ENCODE assay signal across 10 cellular contexts in the genomic region with DNA sequence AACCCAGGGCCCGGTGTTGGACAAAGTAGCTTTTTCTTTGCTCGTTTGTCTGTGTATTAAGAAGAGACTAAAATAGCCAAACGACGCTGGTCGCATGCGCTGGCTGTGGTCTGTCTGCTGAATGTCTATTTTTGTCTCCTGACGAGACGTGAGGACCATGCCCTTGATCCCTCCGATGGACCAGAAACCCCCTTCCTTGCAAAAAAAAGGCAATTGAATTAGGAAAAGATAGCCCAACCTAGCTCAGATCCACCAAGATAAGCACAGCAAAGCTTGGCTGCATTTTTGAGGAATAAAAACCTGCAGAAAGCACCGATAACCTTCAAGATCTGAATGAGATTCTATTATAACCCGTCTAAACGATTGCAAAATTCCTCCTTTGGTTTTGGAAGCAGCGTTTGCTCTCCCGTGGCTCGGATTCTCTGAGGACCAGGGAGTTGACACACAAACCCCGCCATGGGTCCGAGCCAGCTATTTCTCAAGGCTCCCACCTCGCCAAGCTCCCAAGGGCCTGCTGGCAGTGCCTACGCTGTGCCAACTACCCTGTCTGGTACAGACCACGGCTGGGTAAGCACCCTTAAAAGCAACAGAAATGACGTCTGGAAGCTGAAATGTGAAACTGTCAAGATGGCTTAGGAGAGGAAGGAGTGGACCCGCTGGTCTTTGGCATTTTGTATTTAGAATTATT. TPM values are rescaled to one million over a fixed set of nuclear protein-coding genes. Genes with fewer than 3 reads are reported as not detected.
DNase-seq lines count a peak whose midpoint lies in the region; ATAC-seq and TF ChIP-seq lines count a peak whose summit lies in the region.
"Had no signal": no experiment of that assay in that cellular context is flagged by ENCODE, and none has a peak within 500 bp of the region (broad histone marks: within the 10 kb centered on the region; RNA-seq: fewer than 3 reads in every experiment).

No MANE protein-coding gene starts in this region.

- H3K4me1 ChIP-seq in PC-3 (ENCODE audit: insufficient read depth, low read length) (peaks cover 9% of the 10 kb centered on the region), gastroesophageal sphincter (peaks cover 4 to 55% (median 6%) of the 10 kb centered on the region in 3 donors), psoas muscle (peaks cover 16% of the 10 kb centered on the region), tibial nerve (peaks cover 0 to 58% (median 20%) of the 10 kb centered on the region in 4 donors)

- peaks cover under 1% of the 10 kb centered on the region for H3K4me1 Mint-ChIP-seq in activated T-helper 2 cell treated with anti-CD3 and anti-CD28 coated beads, Interferon-gamma antibody, Interleukin-2, Interleukin-4, amounts not matched to agents 10 μg/mL and 5 μg/mL and 100 μg/mL, durations not matched to agents 14 hours and 24 hours and 36 hours (ENCODE audit: low read depth)

- H3K27me3 ChIP-seq in PC-3 (ENCODE audit: low read length) (no peaks in the 10 kb centered on the region), gastroesophageal sphincter (no peaks in the 10 kb centered on the region), psoas muscle (ENCODE audit: insufficient read depth in 3 of 3, low read length in 2 of 3) (no peaks in the 10 kb centered on the region), tibial nerve (no peaks in the 10 kb centered on the region)

- H3K9me3 Mint-ChIP-seq in activated T-helper 2 cell treated with anti-CD3 and anti-CD28 coated beads, Interferon-gamma antibody, Interleukin-2, Interleukin-4, amounts not matched to agents 10 μg/mL and 5 μg/mL and 100 μg/mL, durations not matched to agents 14 hours and 24 hours and 36 hours: no peaks in the 10 kb centered on the region

- ATAC-seq in PC-3: peak; percentile 31
- ATAC-seq in gastroesophageal sphincter: peak; percentile 63
- ATAC-seq in psoas muscle: peak; percentile 89 to 95 (median 92)
- ATAC-seq: activated CD8-positive, alpha-beta memory T cell treated with anti-CD3 and anti-CD28 coated beads, Interleukin-2, amount 10 ng/mL, durations not matched to agents 7 days and 5 days had no signal

- H3K4me3 ChIP-seq in PC-3 (ENCODE audit: low read length): peak overlapping the region; percentile 55
- H3K4me3 ChIP-seq in gastroesophageal sphincter: no peak overlapping the region
- H3K4me3 ChIP-seq in psoas muscle: peak overlapping the region; percentile 37
- H3K4me3 ChIP-seq in tibial nerve: peak overlapping the region in 1 of 4 donors; percentile 12

- no peak overlapping the region for H3K27ac ChIP-seq in PC-3 (ENCODE audit: low read length)
- peak overlapping the region in 3 of 4 donors; percentile 4 to 51 (median 17) for H3K27ac ChIP-seq in gastroesophageal sphincter
- H3K27ac ChIP-seq in psoas muscle: peak overlapping the region; percentile 85
- peak overlapping the region in 2 of 4 donors; percentile 16 to 24 for H3K27ac ChIP-seq in tibial nerve

- no peaks in the 10 kb centered on the region for H3K27me3 Mint-ChIP-seq in activated T-helper 2 cell treated with anti-CD3 and anti-CD28 coated beads, Interferon-gamma antibody, Interleukin-2, Interleukin-4, amounts not matched to agents 10 μg/mL and 5 μg/mL and 100 μg/mL, durations not matched to agents 14 hours and 24 hours and 36 hours (ENCODE audit: low read depth)

- POLR2A ChIA-PET in PC-3 (lab: Charles Lee; ENCODE audit: unreplicated experiment): no interaction called here

- no peaks in the 10 kb centered on the region for H3K36me3 ChIP-seq in PC-3 (ENCODE audit: low read depth, low read length)
- peaks cover 0 to 16% of the 10 kb centered on the region in 2 donors for H3K36me3 ChIP-seq in gastroesophageal sphincter
- no peaks in the 10 kb centered on the region for H3K36me3 ChIP-seq in psoas muscle (ENCODE audit: insufficient read depth in 1 of 2, low read depth in 1 of 2)
- H3K36me3 ChIP-seq in tibial nerve: peaks cover 0 to 19% (median 0%) of the 10 kb centered on the region in 3 donors

- WGBS in gastroesophageal sphincter (ENCODE audit: low coverage in 1 of 2), 2 donors: 28 to 30% methylated on average over 9 to 18 of the region's 22 CpGs
- 16 to 23% (median 16%) methylated on average over 22 of the region's 22 CpGs for WGBS in psoas muscle, 3 donors
- 24 to 36% methylated on average over 22 of the region's 22 CpGs for WGBS in tibial nerve, 2 donors

- H2AFZ ChIP-seq in PC-3 (ENCODE audit: low read length): peak overlapping the region; percentile 66

- intact Hi-C loops in PC-3 (cut with micrococcal nuclease) (no loop called here), psoas muscle (cut with DNase I) (no loop called here)
- intact Hi-C loops in activated T-helper 2 cell treated with anti-CD3 and anti-CD28 coated beads, Interferon-gamma antibody, Interleukin-2, Interleukin-4, amounts not matched to agents 10 μg/mL and 5 μg/mL and 100 μg/mL, durations not matched to agents 14 hours and 24 hours and 36 hours (cut with micrococcal nuclease): no loop called here

- BruUV-seq in PC-3 (replicated peaks; lab: Mats Ljungman, UMichigan): TSS peak; percentile 22

- CTCF ChIA-PET in PC-3 (lab: Charles Lee): no interaction called here

- H3K9me2 ChIP-seq in PC-3 (replicated peaks; ENCODE audit: low read length): no peaks in the 10 kb centered on the region

- no peak overlapping the region for H3K9ac ChIP-seq in PC-3 (ENCODE audit: low read length)

- H4K20me1 ChIP-seq in PC-3 (ENCODE audit: low read length): no peaks in the 10 kb centered on the region

- H3K4me2 ChIP-seq in PC-3 (ENCODE audit: low read length): peak overlapping the region; percentile 69

- TF ChIP-seq POLR2A in gastroesophageal sphincter (IDR thresholded peaks at IDR 0.05) (no peak), tibial nerve (IDR thresholded peaks at IDR 0.05) (no peak)

- no peaks in the 10 kb centered on the region for H3F3A ChIP-seq in PC-3 (ENCODE audit: low read length, unreplicated experiment)

- no peak overlapping the region for H3K4me3 Mint-ChIP-seq in activated T-helper 2 cell treated with anti-CD3 and anti-CD28 coated beads, Interferon-gamma antibody, Interleukin-2, Interleukin-4, amounts not matched to agents 10 μg/mL and 5 μg/mL and 100 μg/mL, durations not matched to agents 14 hours and 24 hours and 36 hours (ENCODE audit: low read depth)
- H3K4me3 Mint-ChIP-seq: activated CD8-positive, alpha-beta memory T cell treated with anti-CD3 and anti-CD28 coated beads, Interleukin-2, amount 10 ng/mL, durations not matched to agents 7 days and 5 days had no signal

- H3K9me3 ChIP-seq in PC-3 (ENCODE audit: low read length): no peaks in the 10 kb centered on the region
- H3K9me3 ChIP-seq in gastroesophageal sphincter: no peaks in the 10 kb centered on the region
- H3K9me3 ChIP-seq in psoas muscle: no peaks in the 10 kb centered on the region
- H3K9me3 ChIP-seq in tibial nerve: no peaks in the 10 kb centered on the region

- peak; percentile 89 for DNase-seq in DMS79 treated with DMSO at 0.1 percent for 48 hours (lab: John Stamatoyannopoulos, UW)
- DNase-seq in PC-3: no peak
- DNase-seq in psoas muscle: peak; percentile 87 to 93
- DNase-seq in GM10266 (ENCODE audit: extremely low spot score): no peak
- no peak for DNase-seq in tibial nerve (ENCODE audit: low spot score in 2 of 2)
- DNase-seq in T-helper 2 cell: no peak
- DNase-seq in activated T-helper 2 cell treated with anti-CD3 and anti-CD28 coated beads, Interferon-gamma antibody, Interleukin-2, Interleukin-4, amounts not matched to agents 10 μg/mL and 5 μg/mL and 100 μg/mL, durations not matched to agents 14 hours and 24 hours and 36 hours (ENCODE audit: low spot score): no peak
- DNase-seq: activated CD8-positive, alpha-beta memory T cell treated with anti-CD3 and anti-CD28 coated beads, Interleukin-2, amount 10 ng/mL, durations not matched to agents 7 days and 5 days; stimulated activated CD4-positive, alpha-beta T cell treated with anti-CD3 and anti-CD28 coated beads, Interleukin-15, amount 100 ng/mL, for 24 hours had no signal

- no peaks in the 10 kb centered on the region for H3K36me3 Mint-ChIP-seq in activated T-helper 2 cell treated with anti-CD3 and anti-CD28 coated beads, Interferon-gamma antibody, Interleukin-2, Interleukin-4, amounts not matched to agents 10 μg/mL and 5 μg/mL and 100 μg/mL, durations not matched to agents 14 hours and 24 hours and 36 hours (ENCODE audit: low read depth)
- H3K36me3 Mint-ChIP-seq: activated CD8-positive, alpha-beta memory T cell treated with anti-CD3 and anti-CD28 coated beads, Interleukin-2, amount 10 ng/mL, durations not matched to agents 7 days and 5 days had no signal

- no peak for TF ChIP-seq CTCF in PC-3 (conservative IDR thresholded peaks at IDR 0.05; ENCODE audit: low read depth, low read length)
- TF ChIP-seq CTCF in gastroesophageal sphincter (IDR thresholded peaks at IDR 0.05): no peak
- no peak for TF ChIP-seq CTCF in psoas muscle (IDR thresholded peaks at IDR 0.05)
- no peak for TF ChIP-seq CTCF in GM10266 (IDR thresholded peaks at IDR 0.05; ENCODE audit: control insufficient read depth, insufficient read depth, low read depth, missing control alignments)
- no peak for TF ChIP-seq CTCF in tibial nerve (IDR thresholded peaks at IDR 0.05)

- TF ChIP-seq EP300 in gastroesophageal sphincter (IDR thresholded peaks at IDR 0.05) (no peak), tibial nerve (IDR thresholded peaks at IDR 0.05) (peak in 1 of 2 donors; percentile 51)

- H3K27ac Mint-ChIP-seq in activated T-helper 2 cell treated with anti-CD3 and anti-CD28 coated beads, Interferon-gamma antibody, Interleukin-2, Interleukin-4, amounts not matched to agents 10 μg/mL and 5 μg/mL and 100 μg/mL, durations not matched to agents 14 hours and 24 hours and 36 hours: no peak overlapping the region
- H3K27ac Mint-ChIP-seq: activated CD8-positive, alpha-beta memory T cell treated with anti-CD3 and anti-CD28 coated beads, Interleukin-2, amount 10 ng/mL, durations not matched to agents 7 days and 5 days had no signal

- H3K79me2 ChIP-seq in PC-3 (ENCODE audit: low read length): no peaks in the 10 kb centered on the region

RNA-seq across cellular contexts. Expression of a gene that starts 17.7 kb away (rescaled TPM):
- 25.0 and 41.4 TPM in 2 replicates for total RNA-seq in PC-3 (2014; rRNA removed)
- 10 to 100 TPM; 11.2 to 29.8 (median 16.9) TPM for total RNA-seq in gastroesophageal sphincter
- 10 to 100 TPM in 1 of 4 donors, 1 to 10 TPM in 3; 6.5 to 11.3 (median 7.1) TPM for total RNA-seq in psoas muscle
- 1 to 10 TPM; 1.3 to 2.4 (median 1.9) TPM for polyA plus RNA-seq in psoas muscle
- total RNA-seq in tibial nerve: 10 to 100 TPM in 3 of 4 donors, 1 to 10 TPM in 1; 7.2 to 43.2 (median 15.7) TPM
- 48.7 and 53.6 TPM in 2 replicates for total RNA-seq in activated T-helper 2 cell treated with anti-CD3 and anti-CD28 coated beads, Interferon-gamma antibody, Interleukin-2, Interleukin-4, amounts not matched to agents 10 μg/mL and 5 μg/mL and 100 μg/mL, durations not matched to agents 14 hours and 24 hours and 36 hours

RNA-seq across cellular contexts. Expression of a gene that starts 55.3 kb away (rescaled TPM):
- 9.7 and 24.7 TPM in 2 replicates for total RNA-seq in PC-3 (2014; rRNA removed)
- total RNA-seq in gastroesophageal sphincter: 10 to 100 TPM in 3 of 4 donors, 1 to 10 TPM in 1; 9.7 to 23.5 (median 15.6) TPM
- total RNA-seq in psoas muscle: 1 to 10 TPM; 5.6 to 8.5 (median 7.1) TPM
- 1 to 10 TPM; 2.4 to 9.6 (median 6.5) TPM for polyA plus RNA-seq in psoas muscle
- total RNA-seq in tibial nerve: 10 to 100 TPM; 16.8 to 46.9 (median 26.9) TPM
- 9.4 and 12.3 TPM in 2 replicates for total RNA-seq in activated T-helper 2 cell treated with anti-CD3 and anti-CD28 coated beads, Interferon-gamma antibody, Interleukin-2, Interleukin-4, amounts not matched to agents 10 μg/mL and 5 μg/mL and 100 μg/mL, durations not matched to agents 14 hours and 24 hours and 36 hours

RNA-seq across cellular contexts. Expression of a gene that starts 58.7 kb away (rescaled TPM):
- 65.2 and 76.3 TPM in 2 replicates for total RNA-seq in PC-3 (2014; rRNA removed)
- total RNA-seq in gastroesophageal sphincter: 10 to 100 TPM; 19.9 to 36.0 (median 32.4) TPM
- total RNA-seq in psoas muscle: 10 to 100 TPM; 11.9 to 14.3 (median 12.5) TPM
- polyA plus RNA-seq in psoas muscle: 10 to 100 TPM; 13.2 to 14.8 (median 14.4) TPM
- total RNA-seq in tibial nerve: 10 to 100 TPM; 38.0 to 72.9 (median 52.0) TPM
- total RNA-seq in activated T-helper 2 cell treated with anti-CD3 and anti-CD28 coated beads, Interferon-gamma antibody, Interleukin-2, Interleukin-4, amounts not matched to agents 10 μg/mL and 5 μg/mL and 100 μg/mL, durations not matched to agents 14 hours and 24 hours and 36 hours: 39.9 and 41.9 TPM in 2 replicates

Comparison
In these comparisons a context has a peak if more than half of its experiments do, and no peak if none do; other contexts are left out.
1. DNase-seq: peak in DMS79 treated with DMSO at 0.1 percent for 48 hours (single experiment) and psoas muscle (2 of 2); none in PC-3 (single experiment), GM10266 (single experiment), tibial nerve (0 of 2), T-helper 2 cell (0 of 5) and activated T-helper 2 cell treated with anti-CD3 and anti-CD28 coated beads, Interferon-gamma antibody, Interleukin-2, Interleukin-4, amounts not matched to agents 10 μg/mL and 5 μg/mL and 100 μg/mL, durations not matched to agents 14 hours and 24 hours and 36 hours (single experiment).
2. ATAC-seq: peak in every context shown above with its lines; median percentile 92 in psoas muscle; 63 in gastroesophageal sphincter; 31 in PC-3.
3. H3K4me3 ChIP-seq: peak in PC-3 (single experiment) and psoas muscle (single experiment); none in gastroesophageal sphincter (0 of 2).